1 cellular context compared by ENCODE assay signal in genomic region chr9:109314011-109314531, GRCh38.
TF ChIP-seq lines count a peak whose summit lies in the region.

No MANE protein-coding gene starts in this region.

TF ChIP-seq in HepG2, 621 proteins besides CTCF, POLR2A, EP300 and RAD21 (continued from another document and continues in another):
- TF ChIP-seq HMGXB3 (CRISPR knock-in tag; IDR thresholded peaks at IDR 0.05; ENCODE audit: borderline replicate concordance): no peak
- no peak; the same call in 1 of the 2 replicates for TF ChIP-seq ZFX (CRISPR knock-in tag; IDR thresholded peaks at IDR 0.05; ENCODE audit: low read depth)
- no peak for TF ChIP-seq ZNF746 (CRISPR knock-in tag; IDR thresholded peaks at IDR 0.05)
- TF ChIP-seq ZNF775 (CRISPR knock-in tag; IDR thresholded peaks at IDR 0.05; ENCODE audit: borderline replicate concordance): no peak
- TF ChIP-seq THRA (CRISPR knock-in tag; IDR thresholded peaks at IDR 0.05; ENCODE audit: borderline replicate concordance): peak; percentile 27; the same call in 1 of the 2 replicates
- peak; percentile 51; the same call in 1 of the 2 replicates for TF ChIP-seq HDAC2 (CRISPR knock-in tag; IDR thresholded peaks at IDR 0.05)
- peak; percentile 31 for TF ChIP-seq ZNF781 (CRISPR knock-in tag; IDR thresholded peaks at IDR 0.05; ENCODE audit: borderline replicate concordance, not compliant biosample characterization)
- TF ChIP-seq MYC (CRISPR knock-in tag; IDR thresholded peaks at IDR 0.05; ENCODE audit: borderline replicate concordance): peak; percentile 38; the same call in 1 of the 2 replicates
- no peak; the same call in 1 of the 2 replicates for TF ChIP-seq TBX2 (CRISPR knock-in tag; IDR thresholded peaks at IDR 0.05; ENCODE audit: borderline replicate concordance)
- no peak for TF ChIP-seq MAFK (conservative IDR thresholded peaks at IDR 0.05 in 1 of 2, IDR thresholded peaks at IDR 0.05 in 1 of 2; ENCODE audit: low read length in 2 of 2)
- no peak for TF ChIP-seq ZNF749 (CRISPR knock-in tag; IDR thresholded peaks at IDR 0.05; ENCODE audit: borderline replicate concordance)
- TF ChIP-seq ZNF263 (CRISPR knock-in tag; IDR thresholded peaks at IDR 0.05): no peak
- no peak for TF ChIP-seq SOX6 (IDR thresholded peaks at IDR 0.05)
- TF ChIP-seq SOX6 (CRISPR knock-in tag; IDR thresholded peaks at IDR 0.05): peak; percentile 57
- no peak for TF ChIP-seq ZBTB42 (CRISPR knock-in tag; IDR thresholded peaks at IDR 0.05)
- TF ChIP-seq ZNF687 (CRISPR knock-in tag; IDR thresholded peaks at IDR 0.05): peak; percentile 63
- TF ChIP-seq ZNF660 (CRISPR knock-in tag; IDR thresholded peaks at IDR 0.05; ENCODE audit: borderline replicate concordance, low read depth): no peak
- no peak for TF ChIP-seq TBP (CRISPR knock-in tag; IDR thresholded peaks at IDR 0.05)
- TF ChIP-seq MTERF4 (CRISPR knock-in tag; IDR thresholded peaks at IDR 0.05): no peak
- TF ChIP-seq CCDC6 (CRISPR knock-in tag; IDR thresholded peaks at IDR 0.05): 0 out of 2 replicates have a peak, but pooled peaks have one; percentile 8
- no peak for TF ChIP-seq HMGXB4 (CRISPR knock-in tag; IDR thresholded peaks at IDR 0.05; ENCODE audit: borderline replicate concordance in 1 of 2, low read depth in 1 of 2)
- no peak for TF ChIP-seq ZNF10 (CRISPR knock-in tag; IDR thresholded peaks at IDR 0.05; ENCODE audit: borderline replicate concordance, low read depth)
- TF ChIP-seq TP53 (CRISPR knock-in tag; conservative IDR thresholded peaks at IDR 0.05): no peak
- TF ChIP-seq ZBTB46 (CRISPR knock-in tag; IDR thresholded peaks at IDR 0.05; ENCODE audit: borderline replicate concordance): no peak
- 0 out of 2 replicates have a peak, but pooled peaks have one; percentile 25 for TF ChIP-seq GATAD2A (CRISPR knock-in tag; IDR thresholded peaks at IDR 0.05)
- TF ChIP-seq ZNF362 (CRISPR knock-in tag; IDR thresholded peaks at IDR 0.05; ENCODE audit: borderline replicate concordance): peak; percentile 42; the same call in 1 of the 2 replicates
- TF ChIP-seq ZNF451 (CRISPR knock-in tag; IDR thresholded peaks at IDR 0.05): no peak
- TF ChIP-seq TMF1 (CRISPR knock-in tag; IDR thresholded peaks at IDR 0.05; ENCODE audit: low read depth): no peak
- TF ChIP-seq ARHGAP35 (CRISPR knock-in tag; IDR thresholded peaks at IDR 0.05; ENCODE audit: borderline replicate concordance): no peak
- no peak for TF ChIP-seq KLF12 (CRISPR knock-in tag; IDR thresholded peaks at IDR 0.05; ENCODE audit: borderline replicate concordance)
- peak; percentile 92; the same call in 1 of the 2 replicates for TF ChIP-seq POGK (CRISPR knock-in tag; conservative IDR thresholded peaks at IDR 0.05)
- no peak for TF ChIP-seq CC2D1A (CRISPR knock-in tag; IDR thresholded peaks at IDR 0.05)
- no peak for TF ChIP-seq SPEN (CRISPR knock-in tag; IDR thresholded peaks at IDR 0.05; ENCODE audit: low read depth)
- TF ChIP-seq DR1 (CRISPR knock-in tag; IDR thresholded peaks at IDR 0.05): no peak
- 0 out of 2 replicates have a peak, but pooled peaks have one; percentile 11 for TF ChIP-seq BCL6 (CRISPR knock-in tag; IDR thresholded peaks at IDR 0.05)
- no peak for TF ChIP-seq MLLT10 (CRISPR knock-in tag; IDR thresholded peaks at IDR 0.05)
- no peak for TF ChIP-seq ZNF432 (CRISPR knock-in tag; IDR thresholded peaks at IDR 0.05; ENCODE audit: borderline replicate concordance)
- TF ChIP-seq RXRA (CRISPR knock-in tag; IDR thresholded peaks at IDR 0.05): no peak
- no peak for TF ChIP-seq MBNL3 (CRISPR knock-in tag; conservative IDR thresholded peaks at IDR 0.05)
- TF ChIP-seq FOSL1 (CRISPR knock-in tag; IDR thresholded peaks at IDR 0.05; ENCODE audit: borderline replicate concordance): no peak
- TF ChIP-seq NFE2L2 (IDR thresholded peaks at IDR 0.05; ENCODE audit: low read length): no peak
